In the genomic region with DNA sequence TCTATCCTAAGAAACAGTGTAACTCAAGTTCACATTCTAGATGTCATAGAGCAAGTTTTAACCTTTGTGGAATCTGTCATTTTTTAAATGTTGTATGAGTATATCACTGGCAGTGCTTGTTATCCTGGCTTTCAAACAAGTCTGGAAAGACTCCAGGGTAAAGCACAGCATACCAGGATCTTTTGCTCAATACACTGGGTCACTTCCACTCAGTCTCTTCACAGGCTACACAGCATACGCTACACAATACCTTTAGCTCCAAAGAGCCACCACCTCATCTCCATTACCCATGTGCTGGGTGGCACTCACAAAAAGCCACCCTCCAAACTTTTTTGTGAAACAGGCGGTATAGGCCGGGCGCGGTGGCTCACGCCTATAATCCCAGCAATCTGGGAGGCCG, we compare ENCODE assay signal across 27 cellular contexts.
DNase-seq lines count a peak whose midpoint lies in the region; ATAC-seq and TF ChIP-seq lines count a peak whose summit lies in the region.
"Had no signal": no experiment of that assay in that cellular context is flagged by ENCODE, and none has a peak within 500 bp of the region (broad histone marks: within the 10 kb centered on the region; RNA-seq: fewer than 3 reads in every experiment).

No MANE protein-coding gene starts in this region.

- peaks cover 67% of the 10 kb centered on the region for H3K4me1 ChIP-seq in KMS-11 (ENCODE audit: low read depth, poor library complexity, severe bottlenecking)
- H3K4me1 ChIP-seq in right cardiac atrium (ENCODE audit: control insufficient read depth, insufficient read depth, low read length): peaks cover 3% of the 10 kb centered on the region
- peaks cover 35 to 57% (median 48%) of the 10 kb centered on the region in 4 donors for H3K4me1 ChIP-seq in stomach

- peak; percentile 55 to 60 for ATAC-seq in right cardiac atrium
- no peak for ATAC-seq in GM19328 (IDR thresholded peaks at IDR 0.05; ENCODE audit: unreplicated experiment)
- no peak for ATAC-seq in HG02938 (IDR thresholded peaks at IDR 0.05; ENCODE audit: unreplicated experiment)
- ATAC-seq: effector memory CD8-positive, alpha-beta T cell; foreskin keratinocyte; Panc1 had no signal

- H3K27ac ChIP-seq in KMS-11: no peak overlapping the region; the same call in 1 of the 2 replicates
- H3K27ac ChIP-seq in right cardiac atrium (ENCODE audit: low read length): peak overlapping the region; percentile 77
- peak overlapping the region in 3 of 5 donors; percentile 3 to 62 (median 20) for H3K27ac ChIP-seq in stomach
- H3K27ac ChIP-seq: foreskin keratinocyte, hepatocyte, neural progenitor cell, tibial nerve had no signal

- no peaks in the 10 kb centered on the region for H3K9me3 ChIP-seq in right cardiac atrium (ENCODE audit: control insufficient read depth, low read length)
- H3K9me3 ChIP-seq in stomach: no peaks in the 10 kb centered on the region
- H3K9me3 ChIP-seq: tibial nerve had no signal

- no peaks in the 10 kb centered on the region for H3K36me3 ChIP-seq in KMS-11 (ENCODE audit: insufficient read depth)
- peaks cover 0 to 13% (median 9%) of the 10 kb centered on the region in 4 donors for H3K36me3 ChIP-seq in stomach
- H3K36me3 ChIP-seq: neural progenitor cell had no signal

- H4K20me1 ChIP-seq in KMS-11 (ENCODE audit: insufficient read depth): no peaks in the 10 kb centered on the region

- H3K9ac ChIP-seq in KMS-11: no peak overlapping the region
- H3K9ac ChIP-seq: neural progenitor cell had no signal

- peaks cover 6% of the 10 kb centered on the region for H3K4me1 Mint-ChIP-seq in dendritic cell treated with granulocyte-macrophage colony-stimulating factor and Interleukin-4, amounts not matched to agents 40 ng/mL and 50 ng/mL, for 4 days (ENCODE audit: low read depth)

- H3K4me2 ChIP-seq in KMS-11: peak overlapping the region; percentile 12; the same call in 1 of the 2 replicates
- H3K4me2 ChIP-seq: neural progenitor cell had no signal

- no peak for TF ChIP-seq POLR2A in stomach (IDR thresholded peaks at IDR 0.05)

- DNase-seq in right cardiac atrium (no peak), stomach (no peak), SHP77 treated with DMSO at 0.1 percent for 48 hours (lab: John Stamatoyannopoulos, UW) (no peak), HT-29 (ENCODE audit: low spot score) (no peak)
- DNase-seq: activated CD4-positive, alpha-beta T cell treated with anti-CD3 and anti-CD28 coated beads, Interleukin-2, amount 10 ng/mL, durations not matched to agents 7 days and 5 days; activated effector memory CD4-positive, alpha-beta T cell treated with anti-CD3 and anti-CD28 coated beads, Interleukin-2, amount 50 U/mL, for 16 hours; activated naive CD8-positive, alpha-beta T cell treated with anti-CD3 and anti-CD28 coated beads for 36 hours; activated T-cell treated with anti-CD3 and anti-CD28 coated beads, Interleukin-2, amount 50 U/mL, for 24 hours; cortex of kidney; effector memory CD8-positive, alpha-beta T cell; foreskin keratinocyte; HFFc6; Karpas-422; NCI-H1417 treated with DMSO at 0.1 percent for 48 hours; NCI-H2081 treated with DMSO at 0.1 percent for 48 hours; NCI-H2227 treated with DMSO at 0.1 percent for 48 hours; NK-92 treated with Interleukin-12 subunit alpha and Interleukin-12 subunit beta, amount 100 ng/mL, for 24 hours; SIG-M5; stimulated activated CD4-positive, alpha-beta T cell treated with anti-CD3 and anti-CD28 coated beads, Interleukin-4, amount 100 ng/mL, for 24 hours had no signal

- H3K4me3 ChIP-seq in KMS-11 (IDR thresholded peaks at IDR 0.05; ENCODE audit: insufficient read depth, low read depth, low read length): no peak overlapping the region
- no peak overlapping the region for H3K4me3 ChIP-seq in right cardiac atrium (ENCODE audit: low read length)
- no peak overlapping the region for H3K4me3 ChIP-seq in stomach
- H3K4me3 ChIP-seq: hepatocyte, neural progenitor cell, tibial nerve had no signal

- peak overlapping the region; percentile 68 for H3K27ac Mint-ChIP-seq in dendritic cell treated with granulocyte-macrophage colony-stimulating factor and Interleukin-4, amounts not matched to agents 40 ng/mL and 50 ng/mL, for 4 days
- H3K27ac Mint-ChIP-seq: activated CD4-positive, alpha-beta T cell treated with anti-CD3 and anti-CD28 coated beads, Interleukin-2, amount 10 ng/mL, durations not matched to agents 7 days and 5 days; activated naive CD8-positive, alpha-beta T cell treated with anti-CD3 and anti-CD28 coated beads for 36 hours; activated T-cell treated with anti-CD3 and anti-CD28 coated beads, Interleukin-2, amount 50 U/mL, for 24 hours; effector memory CD8-positive, alpha-beta T cell; HFFc6; neural progenitor cell had no signal

- H3K27me3 ChIP-seq in KMS-11 (ENCODE audit: insufficient read depth, low read depth): no peaks in the 10 kb centered on the region
- no peaks in the 10 kb centered on the region for H3K27me3 ChIP-seq in right cardiac atrium (ENCODE audit: control insufficient read depth, insufficient read depth)
- no peaks in the 10 kb centered on the region for H3K27me3 ChIP-seq in stomach
- H3K27me3 ChIP-seq: foreskin keratinocyte, hepatocyte, neural progenitor cell, tibial nerve had no signal

- TF ChIP-seq CTCF in KMS-11 (conservative IDR thresholded peaks at IDR 0.05; ENCODE audit: low read depth, low read length) (no peak), stomach (IDR thresholded peaks at IDR 0.05) (no peak)

- no peaks in the 10 kb centered on the region for H3K27me3 Mint-ChIP-seq in dendritic cell treated with granulocyte-macrophage colony-stimulating factor and Interleukin-4, amounts not matched to agents 40 ng/mL and 50 ng/mL, for 4 days
- H3K27me3 Mint-ChIP-seq: activated CD4-positive, alpha-beta T cell treated with anti-CD3 and anti-CD28 coated beads, Interleukin-2, amount 10 ng/mL, durations not matched to agents 7 days and 5 days; activated naive CD8-positive, alpha-beta T cell treated with anti-CD3 and anti-CD28 coated beads for 36 hours; activated T-cell treated with anti-CD3 and anti-CD28 coated beads, Interleukin-2, amount 50 U/mL, for 24 hours; effector memory CD8-positive, alpha-beta T cell had no signal

- H2AFZ ChIP-seq in KMS-11 (ENCODE audit: low read depth): no peak overlapping the region
- H2AFZ ChIP-seq: hepatocyte, neural progenitor cell had no signal

- H3K9me3 Mint-ChIP-seq in dendritic cell treated with granulocyte-macrophage colony-stimulating factor and Interleukin-4, amounts not matched to agents 40 ng/mL and 50 ng/mL, for 4 days: no peaks in the 10 kb centered on the region
- H3K9me3 Mint-ChIP-seq: activated CD4-positive, alpha-beta T cell treated with anti-CD3 and anti-CD28 coated beads, Interleukin-2, amount 10 ng/mL, durations not matched to agents 7 days and 5 days; activated naive CD8-positive, alpha-beta T cell treated with anti-CD3 and anti-CD28 coated beads for 36 hours; activated T-cell treated with anti-CD3 and anti-CD28 coated beads, Interleukin-2, amount 50 U/mL, for 24 hours; effector memory CD8-positive, alpha-beta T cell; HFFc6; neural progenitor cell had no signal

- H3K4me3 Mint-ChIP-seq in dendritic cell treated with granulocyte-macrophage colony-stimulating factor and Interleukin-4, amounts not matched to agents 40 ng/mL and 50 ng/mL, for 4 days: no peak overlapping the region
- H3K4me3 Mint-ChIP-seq: activated CD4-positive, alpha-beta T cell treated with anti-CD3 and anti-CD28 coated beads, Interleukin-2, amount 10 ng/mL, durations not matched to agents 7 days and 5 days; activated naive CD8-positive, alpha-beta T cell treated with anti-CD3 and anti-CD28 coated beads for 36 hours; activated T-cell treated with anti-CD3 and anti-CD28 coated beads, Interleukin-2, amount 50 U/mL, for 24 hours; effector memory CD8-positive, alpha-beta T cell; neural progenitor cell had no signal

- no peak for TF ChIP-seq EP300 in stomach (IDR thresholded peaks at IDR 0.05)

- 91% methylated on average over 7 of the region's 7 CpGs for WGBS in right cardiac atrium
- WGBS in stomach, 5 donors: 82 to 90% (median 85%) methylated on average over 7 of the region's 7 CpGs

- peaks cover 49% of the 10 kb centered on the region for H3K36me3 Mint-ChIP-seq in dendritic cell treated with granulocyte-macrophage colony-stimulating factor and Interleukin-4, amounts not matched to agents 40 ng/mL and 50 ng/mL, for 4 days (ENCODE audit: low read depth)
- H3K36me3 Mint-ChIP-seq: neural progenitor cell had no signal

- no peaks in the 10 kb centered on the region for H3K79me2 ChIP-seq in KMS-11 (ENCODE audit: insufficient read depth, low read depth)
- H3K79me2 ChIP-seq: hepatocyte had no signal

- intact Hi-C loops in dendritic cell treated with granulocyte-macrophage colony-stimulating factor and Interleukin-4, amounts not matched to agents 40 ng/mL and 50 ng/mL, for 4 days (cut with micrococcal nuclease): no loop called here
- intact Hi-C loops in right cardiac atrium (cut with DNase I): no loop called here
- intact Hi-C loops in stomach (cut with DNase I; ENCODE audit: low total_unique reads): no loop called here

Comparison
In these comparisons a context has a peak if more than half of its experiments do, and no peak if none do; other contexts are left out.
1. ATAC-seq: peak in right cardiac atrium (2 of 2); none in GM19328 (single experiment) and HG02938 (single experiment).